ENCODE assay signal across 32 cellular contexts in genomic region chr16:86270696-86271095, GRCh38.
"Had no signal": no experiment of that assay in that cellular context is flagged by ENCODE, and none has a peak within 500 bp of the region (broad histone marks: within the 10 kb centered on the region; RNA-seq: fewer than 3 reads in every experiment).

No MANE protein-coding gene starts in this region.

- H3K36me3 ChIP-seq: adrenal gland, gastrocnemius medialis, neural progenitor cell, right lobe of liver, vagina had no signal

- H3K9me3 Mint-ChIP-seq: mesothelial cell of epicardium; neural progenitor cell; stimulated activated naive CD8-positive, alpha-beta T cell treated with anti-CD3 and anti-CD28 coated beads, Interleukin-15, amount 100 ng/mL, for 72 hours; type B pancreatic cell had no signal

- H3K9ac ChIP-seq: neural progenitor cell had no signal

- H3K27ac ChIP-seq: adrenal gland, body of pancreas, dorsolateral prefrontal cortex, gastrocnemius medialis, neural progenitor cell, right lobe of liver, skin epidermis, vagina had no signal

- H3K4me1 ChIP-seq: adrenal gland, body of pancreas, gastrocnemius medialis, neural progenitor cell, right lobe of liver, vagina had no signal

- H3K4me3 ChIP-seq: adrenal gland, body of pancreas, dorsolateral prefrontal cortex, gastrocnemius medialis, neural progenitor cell, right lobe of liver, skin epidermis, vagina had no signal

- DNase-seq: activated B cell treated with CpG ODN at 0.5 μM for 24 hours; activated CD4-positive, alpha-beta T cell treated with anti-CD3 and anti-CD28 coated beads for 4 hours; activated CD4-positive, alpha-beta T cell treated with anti-CD3 and anti-CD28 coated beads, Interleukin-2, amount 50 U/mL, for 4 hours; activated CD8-positive, alpha-beta memory T cell treated with anti-CD3 and anti-CD28 coated beads for 24 hours; activated effector memory CD4-positive, alpha-beta T cell treated with anti-CD3 and anti-CD28 coated beads, Interleukin-2, amount 50 U/mL, for 16 hours; activated naive CD4-positive, alpha-beta T cell treated with anti-CD3 and anti-CD28 coated beads for 36 hours; activated naive CD8-positive, alpha-beta T cell treated with anti-CD3 and anti-CD28 coated beads for 36 hours; activated T-cell treated with anti-CD3 and anti-CD28 coated beads, Interleukin-2, amount 50 U/mL, for 1 hour; aorta; body of pancreas; dorsolateral prefrontal cortex; effector memory CD4-positive, alpha-beta T cell; erythroblast; gastrocnemius medialis; glutamatergic neuron; left cardiac atrium; left ventricle myocardium superior; naive thymus-derived CD8-positive, alpha-beta T cell; stimulated activated CD4-positive, alpha-beta T cell treated with anti-CD3 and anti-CD28 coated beads, Interleukin-12 subunit alpha, Interleukin-12 subunit beta, amount 100 ng/mL, for 4 hours; stimulated activated CD4-positive, alpha-beta T cell treated with anti-CD3 and anti-CD28 coated beads, Interleukin-4, amount 100 ng/mL, for 24 hours; stimulated activated naive CD8-positive, alpha-beta T cell treated with anti-CD3 and anti-CD28 coated beads, Interleukin-15, amount 100 ng/mL, for 72 hours; substantia nigra; T-cell had no signal

- H3K27me3 ChIP-seq: body of pancreas, neural progenitor cell, right lobe of liver, vagina had no signal

- H3K9me3 ChIP-seq: adrenal gland, body of pancreas, gastrocnemius medialis, right lobe of liver, vagina had no signal

- H3K4me2 ChIP-seq: neural progenitor cell had no signal

- H3K27ac Mint-ChIP-seq: activated B cell treated with CpG ODN at 0.5 μM for 24 hours; activated naive CD4-positive, alpha-beta T cell treated with anti-CD3 and anti-CD28 coated beads for 36 hours; activated naive CD8-positive, alpha-beta T cell treated with anti-CD3 and anti-CD28 coated beads for 36 hours; activated T-helper 1 cell treated with anti-CD3 and anti-CD28 coated beads, Interleukin-12 subunit alpha, Interleukin-12 subunit beta, Interleukin-2, Interleukin-4 antibody, amounts not matched to agents 30 ng/mL and 10 ng/mL and 1 ng/mL, durations not matched to agents 14 hours and 24 hours and 36 hours; mesothelial cell of epicardium; naive thymus-derived CD8-positive, alpha-beta T cell; neural progenitor cell; stimulated activated effector memory CD8-positive, alpha-beta T cell treated with anti-CD3 and anti-CD28 coated beads, Interleukin-12 subunit alpha, Interleukin-12 subunit beta, amount 100 ng/mL, for 72 hours; stimulated activated naive CD8-positive, alpha-beta T cell treated with anti-CD3 and anti-CD28 coated beads, Interleukin-15, amount 100 ng/mL, for 72 hours; T-cell; type B pancreatic cell had no signal

- H3K4me1 Mint-ChIP-seq: activated B cell treated with CpG ODN at 0.5 μM for 24 hours; activated naive CD8-positive, alpha-beta T cell treated with anti-CD3 and anti-CD28 coated beads for 36 hours; mesothelial cell of epicardium; naive thymus-derived CD8-positive, alpha-beta T cell; neural progenitor cell; stimulated activated effector memory CD8-positive, alpha-beta T cell treated with anti-CD3 and anti-CD28 coated beads, Interleukin-12 subunit alpha, Interleukin-12 subunit beta, amount 100 ng/mL, for 72 hours; stimulated activated naive CD8-positive, alpha-beta T cell treated with anti-CD3 and anti-CD28 coated beads, Interleukin-15, amount 100 ng/mL, for 72 hours; T-cell had no signal

- ATAC-seq: body of pancreas; gastrocnemius medialis; left cardiac atrium; left ventricle myocardium superior; naive thymus-derived CD8-positive, alpha-beta T cell; right lobe of liver; stimulated activated effector memory CD8-positive, alpha-beta T cell treated with anti-CD3 and anti-CD28 coated beads, Interleukin-12 subunit alpha, Interleukin-12 subunit beta, amount 100 ng/mL, for 72 hours; stimulated activated naive CD8-positive, alpha-beta T cell treated with anti-CD3 and anti-CD28 coated beads, Interleukin-15, amount 100 ng/mL, for 72 hours; T-cell had no signal

- H3K4me3 Mint-ChIP-seq: activated B cell treated with CpG ODN at 0.5 μM for 24 hours; activated naive CD4-positive, alpha-beta T cell treated with anti-CD3 and anti-CD28 coated beads for 36 hours; activated naive CD8-positive, alpha-beta T cell treated with anti-CD3 and anti-CD28 coated beads for 36 hours; activated T-helper 1 cell treated with anti-CD3 and anti-CD28 coated beads, Interleukin-12 subunit alpha, Interleukin-12 subunit beta, Interleukin-2, Interleukin-4 antibody, amounts not matched to agents 30 ng/mL and 10 ng/mL and 1 ng/mL, durations not matched to agents 14 hours and 24 hours and 36 hours; mesothelial cell of epicardium; naive thymus-derived CD8-positive, alpha-beta T cell; neural progenitor cell; stimulated activated effector memory CD8-positive, alpha-beta T cell treated with anti-CD3 and anti-CD28 coated beads, Interleukin-12 subunit alpha, Interleukin-12 subunit beta, amount 100 ng/mL, for 72 hours; stimulated activated naive CD8-positive, alpha-beta T cell treated with anti-CD3 and anti-CD28 coated beads, Interleukin-15, amount 100 ng/mL, for 72 hours; T-cell; type B pancreatic cell had no signal

- H3K36me3 Mint-ChIP-seq: activated naive CD8-positive, alpha-beta T cell treated with anti-CD3 and anti-CD28 coated beads for 36 hours; mesothelial cell of epicardium; neural progenitor cell; stimulated activated effector memory CD8-positive, alpha-beta T cell treated with anti-CD3 and anti-CD28 coated beads, Interleukin-12 subunit alpha, Interleukin-12 subunit beta, amount 100 ng/mL, for 72 hours; T-cell; type B pancreatic cell had no signal
